ENCODE assay signal across 1 cellular context in genomic region chr11:116826751-116827431, GRCh38.
TF ChIP-seq lines count a peak whose summit lies in the region.

No MANE protein-coding gene starts in this region.

TF ChIP-seq in HepG2, 621 proteins besides CTCF, POLR2A, EP300 and RAD21 (continued from another document and continues in another):
- TF ChIP-seq ZBTB39 (CRISPR knock-in tag; IDR thresholded peaks at IDR 0.05) (0 out of 2 replicates have a peak, but pooled peaks have one; percentile 47), ZNF281 (CRISPR knock-in tag; IDR thresholded peaks at IDR 0.05; ENCODE audit: borderline replicate concordance) (peak; percentile 57; the same call in 1 of the 2 replicates), ATF7 (IDR thresholded peaks at IDR 0.05) (no peak), ATF7 (CRISPR knock-in tag; IDR thresholded peaks at IDR 0.05) (peak; percentile 76; the same call in 1 of the 2 replicates), MXD1 (CRISPR knock-in tag; IDR thresholded peaks at IDR 0.05) (peak; percentile 68; the same call in 1 of the 2 replicates), PAX8 (CRISPR knock-in tag; IDR thresholded peaks at IDR 0.05; ENCODE audit: borderline replicate concordance) (0 out of 2 replicates have a peak, but pooled peaks have one; percentile 57), GABPB1 (CRISPR knock-in tag; IDR thresholded peaks at IDR 0.05) (peak; percentile 80), IRF9 (CRISPR knock-in tag; IDR thresholded peaks at IDR 0.05; ENCODE audit: borderline replicate concordance) (peak; percentile 70; the same call in 1 of the 2 replicates), DPF2 (CRISPR knock-in tag; IDR thresholded peaks at IDR 0.05; ENCODE audit: borderline replicate concordance, low read depth) (0 out of 2 replicates have a peak, but pooled peaks have one; percentile 36), POGZ (CRISPR knock-in tag; IDR thresholded peaks at IDR 0.05) (peak; percentile 89), BRD4 (CRISPR knock-in tag; IDR thresholded peaks at IDR 0.05) (peak; percentile 64), ZBTB46 (CRISPR knock-in tag; IDR thresholded peaks at IDR 0.05; ENCODE audit: borderline replicate concordance) (0 out of 2 replicates have a peak, but pooled peaks have one; percentile 71), PBX3 (CRISPR knock-in tag; IDR thresholded peaks at IDR 0.05; ENCODE audit: borderline replicate concordance) (no peak), ZBTB43 (CRISPR knock-in tag; conservative IDR thresholded peaks at IDR 0.05) (peak; percentile 87), ZNF577 (CRISPR knock-in tag; IDR thresholded peaks at IDR 0.05; ENCODE audit: borderline replicate concordance, low read depth) (no peak), RARA (CRISPR knock-in tag; IDR thresholded peaks at IDR 0.05) (peak; percentile 98), ZKSCAN1 (IDR thresholded peaks at IDR 0.05; ENCODE audit: low read length) (no peak), IRX3 (CRISPR knock-in tag; IDR thresholded peaks at IDR 0.05; ENCODE audit: borderline replicate concordance, low read depth) (0 out of 2 replicates have a peak, but pooled peaks have one; percentile 49), ZNF264 (CRISPR knock-in tag; IDR thresholded peaks at IDR 0.05) (peak; percentile 89), KDM6A (CRISPR knock-in tag; IDR thresholded peaks at IDR 0.05; ENCODE audit: low read depth) (peak; percentile 76), CAMTA2 (CRISPR knock-in tag; IDR thresholded peaks at IDR 0.05; ENCODE audit: borderline replicate concordance) (peak; percentile 86; the same call in 1 of the 2 replicates), MXD3 (CRISPR knock-in tag; IDR thresholded peaks at IDR 0.05) (no peak), REST (IDR thresholded peaks at IDR 0.05; ENCODE audit: borderline replicate concordance in 1 of 2, low read depth in 1 of 2, low read length in 2 of 2) (peak in 1 of 2 experiments; percentile 55; a peak in 1 of 4 replicates), NKX3-1 (CRISPR knock-in tag; IDR thresholded peaks at IDR 0.05) (0 out of 2 replicates have a peak, but pooled peaks have one; percentile 45), ZNF335 (CRISPR knock-in tag; IDR thresholded peaks at IDR 0.05) (peak; percentile 45; the same call in 1 of the 2 replicates), ERF (CRISPR knock-in tag; IDR thresholded peaks at IDR 0.05) (peak; percentile 90), DMAP1 (CRISPR knock-in tag; IDR thresholded peaks at IDR 0.05) (no peak; the same call in 1 of the 2 replicates), ZNF552 (CRISPR knock-in tag; IDR thresholded peaks at IDR 0.05; ENCODE audit: borderline replicate concordance) (no peak), AHDC1 (CRISPR knock-in tag; IDR thresholded peaks at IDR 0.05; ENCODE audit: borderline replicate concordance) (peak; percentile 48; the same call in 1 of the 2 replicates), ZNF709 (CRISPR knock-in tag; IDR thresholded peaks at IDR 0.05) (peak; percentile 39; the same call in 1 of the 2 replicates), KLF13 (CRISPR knock-in tag; IDR thresholded peaks at IDR 0.05) (no peak)
